In the genomic region with DNA sequence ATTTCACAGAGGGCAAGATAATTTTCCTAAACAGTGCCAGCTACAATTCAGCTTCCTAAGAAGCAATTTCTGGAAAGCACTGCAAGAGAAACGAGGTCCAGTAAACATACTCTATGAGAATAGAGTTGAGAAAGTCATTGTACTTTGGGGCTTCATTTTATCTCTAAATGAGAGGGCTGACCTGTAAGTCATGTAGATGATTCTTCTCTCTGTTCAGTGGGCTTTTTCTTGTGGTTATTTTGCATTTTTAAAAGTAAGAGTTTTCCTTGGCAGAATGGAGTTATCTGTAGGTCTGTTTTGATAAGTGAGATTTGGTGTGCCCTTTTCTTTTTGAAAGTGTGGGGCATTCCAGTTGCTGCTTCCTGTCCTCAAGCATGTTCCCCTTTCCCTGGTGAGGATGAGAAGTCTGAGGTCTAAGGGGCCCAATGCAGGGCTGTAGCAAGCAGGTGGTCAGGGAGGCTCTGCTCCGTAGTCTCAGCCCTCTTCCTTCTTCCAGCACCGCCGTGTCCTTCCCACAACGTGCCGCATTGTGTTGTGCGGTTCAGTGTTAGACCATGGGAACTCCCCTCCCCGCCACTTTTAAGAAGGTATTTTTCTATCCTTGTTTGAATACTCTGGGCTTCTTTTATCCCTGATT, we compare ENCODE assay signal across 11 cellular contexts.
DNase-seq lines count a peak whose midpoint lies in the region; ATAC-seq, FAIRE-seq and TF ChIP-seq lines count a peak whose summit lies in the region.
"Had no signal": no experiment of that assay in that cellular context is flagged by ENCODE, and none has a peak within 500 bp of the region (broad histone marks: within the 10 kb centered on the region; RNA-seq: fewer than 3 reads in every experiment).

No MANE protein-coding gene starts in this region.

- TF ChIP-seq POLR2A in GM12878 (IDR thresholded peaks at IDR 0.05; ENCODE audit: low read depth, low read length): no peak

- in situ Hi-C loops in GM12878 (cut with MboI): no loop called here

- H3K79me2 ChIP-seq in GM12878 (ENCODE audit: control insufficient read depth, insufficient read depth, low read length) (peaks cover 79% of the 10 kb centered on the region), osteoblast (ENCODE audit: insufficient read depth, low read length) (peaks cover 87% of the 10 kb centered on the region)

- SMC1A ChIA-PET in GM12878 (lab: Charles Lee; ENCODE audit: uncharacterized antibody, unreplicated experiment): interaction anchor here (0.6 to 7.7 kb wide), 5 partner anchors 15 to 44 kb away, joined by 3 to 99 read pairs (median 4); no protein-coding TSS in a partner anchor

- intact Hi-C loops in activated CD8-positive, alpha-beta T cell treated with anti-CD3 and anti-CD28 coated beads for 36 hours (cut with micrococcal nuclease): loop anchor here (10.0 kb wide), 1 partner anchor 137 kb away; no protein-coding TSS in a partner anchor
- intact Hi-C loops in GM12878 (cut with micrococcal nuclease; ENCODE audit: unreplicated experiment): loop anchor here (5.0 kb wide), 2 partner anchors 34 to 49 kb away; no protein-coding TSS in a partner anchor

- BruUV-seq in GM12878 (replicated peaks; lab: Mats Ljungman, UMichigan): no TSS peak

- peaks cover 55% of the 10 kb centered on the region for H3K4me1 Mint-ChIP-seq in activated CD8-positive, alpha-beta T cell treated with anti-CD3 and anti-CD28 coated beads for 36 hours (ENCODE audit: low read depth)
- peaks cover 53% of the 10 kb centered on the region for H3K4me1 Mint-ChIP-seq in activated CD8-positive, alpha-beta T cell treated with anti-CD3 and anti-CD28 coated beads, Interleukin-2, amount 10 ng/mL, durations not matched to agents 7 days and 5 days (ENCODE audit: low read depth)
- peaks cover 74% of the 10 kb centered on the region for H3K4me1 Mint-ChIP-seq in stimulated activated effector memory CD8-positive, alpha-beta T cell treated with anti-CD3 and anti-CD28 coated beads, Interleukin-12 subunit alpha, Interleukin-12 subunit beta, amount 100 ng/mL, for 72 hours

- TF ChIP-seq RAD21 in GM12878 (IDR thresholded peaks at IDR 0.05; ENCODE audit: insufficient read depth, low read depth, low read length): no peak

- ATAC-seq in activated CD8-positive, alpha-beta T cell treated with anti-CD3 and anti-CD28 coated beads for 36 hours: peak; percentile 40
- no peak for ATAC-seq in activated CD8-positive, alpha-beta T cell treated with anti-CD3 and anti-CD28 coated beads, Interleukin-2, amount 10 ng/mL, durations not matched to agents 7 days and 5 days
- peak; percentile 30 for ATAC-seq in HG03460 (IDR thresholded peaks at IDR 0.05; ENCODE audit: unreplicated experiment)
- ATAC-seq in GM12878: peak; percentile 62
- ATAC-seq in stimulated activated effector memory CD8-positive, alpha-beta T cell treated with anti-CD3 and anti-CD28 coated beads, Interleukin-12 subunit alpha, Interleukin-12 subunit beta, amount 100 ng/mL, for 72 hours: no peak
- ATAC-seq in GM21390 (IDR thresholded peaks at IDR 0.05; ENCODE audit: unreplicated experiment): no peak

- DNase-seq in activated CD8-positive, alpha-beta T cell treated with anti-CD3 and anti-CD28 coated beads for 36 hours: no peak
- no peak for DNase-seq in activated CD8-positive, alpha-beta T cell treated with anti-CD3 and anti-CD28 coated beads, Interleukin-2, amount 10 ng/mL, durations not matched to agents 7 days and 5 days
- no peak for DNase-seq in GM12878 (ENCODE audit: low read depth, low spot score)
- no peak for DNase-seq in stimulated activated effector memory CD8-positive, alpha-beta T cell treated with anti-CD3 and anti-CD28 coated beads, Interleukin-12 subunit alpha, Interleukin-12 subunit beta, amount 100 ng/mL, for 72 hours (ENCODE audit: low spot score in 2 of 2)
- DNase-seq in AG08396 (ENCODE audit: low spot score): no peak
- no peak for DNase-seq in osteoblast (ENCODE audit: insufficient read length, low spot score, missing footprints)
- DNase-seq: EL, left cardiac atrium, ovary had no signal

- FAIRE-seq in GM12878 (lab: Jason Lieb, UNC): no peak

- peak overlapping the region; percentile 44 for H3K9ac ChIP-seq in GM12878 (ENCODE audit: control insufficient read depth, insufficient read depth, low read length)

- WGBS in GM12878 (ENCODE audit: insufficient coverage, insufficient replicate concordance, low lambda C conversion rate, missing lambda C conversion rate): 3% methylated on average over 8 of the region's 8 CpGs

- peak overlapping the region; percentile 43 for H3K4me2 ChIP-seq in GM12878 (ENCODE audit: control insufficient read depth, insufficient read depth)
- no peak overlapping the region for H3K4me2 ChIP-seq in osteoblast (ENCODE audit: insufficient read depth, low read length)

- H3K27me3 ChIP-seq in GM12878 (replicated peaks in 1 of 2; ENCODE audit: control insufficient read depth in 2 of 2, insufficient read depth in 2 of 2, low read length in 1 of 2) (no peaks in the 10 kb centered on the region), osteoblast (ENCODE audit: insufficient read depth, low read length) (no peaks in the 10 kb centered on the region)
- H3K27me3 ChIP-seq: ovary had no signal

- H3K4me1 ChIP-seq in GM12878 (ENCODE audit: control insufficient read depth, insufficient read depth, low read length) (peaks cover 48% of the 10 kb centered on the region), osteoblast (ENCODE audit: insufficient read depth, low read length) (peaks cover 26% of the 10 kb centered on the region)

- H3K36me3 Mint-ChIP-seq in activated CD8-positive, alpha-beta T cell treated with anti-CD3 and anti-CD28 coated beads for 36 hours (ENCODE audit: low read depth): peaks cover 39% of the 10 kb centered on the region
- H3K36me3 Mint-ChIP-seq in activated CD8-positive, alpha-beta T cell treated with anti-CD3 and anti-CD28 coated beads, Interleukin-2, amount 10 ng/mL, durations not matched to agents 7 days and 5 days (ENCODE audit: low read depth): peaks cover 53% of the 10 kb centered on the region
- H3K36me3 Mint-ChIP-seq in stimulated activated effector memory CD8-positive, alpha-beta T cell treated with anti-CD3 and anti-CD28 coated beads, Interleukin-12 subunit alpha, Interleukin-12 subunit beta, amount 100 ng/mL, for 72 hours: peaks cover 20% of the 10 kb centered on the region

- peak overlapping the region; percentile 75 for H3K27ac Mint-ChIP-seq in activated CD8-positive, alpha-beta T cell treated with anti-CD3 and anti-CD28 coated beads for 36 hours
- H3K27ac Mint-ChIP-seq in activated CD8-positive, alpha-beta T cell treated with anti-CD3 and anti-CD28 coated beads, Interleukin-2, amount 10 ng/mL, durations not matched to agents 7 days and 5 days: no peak overlapping the region
- peak overlapping the region; percentile 30 for H3K27ac Mint-ChIP-seq in stimulated activated effector memory CD8-positive, alpha-beta T cell treated with anti-CD3 and anti-CD28 coated beads, Interleukin-12 subunit alpha, Interleukin-12 subunit beta, amount 100 ng/mL, for 72 hours

- CTCF ChIA-PET in activated CD8-positive, alpha-beta T cell treated with anti-CD3 and anti-CD28 coated beads for 36 hours (lab: Charles Lee): interaction anchor here (1.1 kb wide), 1 partner anchor 13 kb away, joined by 3 read pairs; no protein-coding TSS in a partner anchor
- CTCF ChIA-PET in activated CD8-positive, alpha-beta T cell treated with anti-CD3 and anti-CD28 coated beads, Interleukin-2, amount 10 ng/mL, durations not matched to agents 7 days and 5 days (lab: Charles Lee): interaction anchor here (0.9 to 3.0 kb wide), 4 partner anchors 14 to 134 kb away, joined by 3 to 11 read pairs (median 4); no protein-coding TSS in a partner anchor
- CTCF ChIA-PET in GM12878 (lab: Yijun Ruan, JAX): interaction anchor here (1.2 to 3.0 kb wide), 4 partner anchors 11 to 134 kb away, joined by 3 to 16 read pairs (median 10); no protein-coding TSS in a partner anchor

- H4K20me1 ChIP-seq in GM12878 (ENCODE audit: control insufficient read depth, insufficient read depth) (peaks cover 4% of the 10 kb centered on the region; the same call in 1 of the 2 replicates), osteoblast (ENCODE audit: insufficient read depth, low read length) (peaks cover 5% of the 10 kb centered on the region)

- peak overlapping the region; percentile 90 for H3K27ac ChIP-seq in GM12878 (ENCODE audit: control insufficient read depth, insufficient read depth)
- H3K27ac ChIP-seq in osteoblast (ENCODE audit: low read depth, low read length): no peak overlapping the region

- no peak for TF ChIP-seq CTCF in activated CD8-positive, alpha-beta T cell treated with anti-CD3 and anti-CD28 coated beads for 36 hours (IDR thresholded peaks at IDR 0.05)
- TF ChIP-seq CTCF in GM12878 (IDR thresholded peaks at IDR 0.05 in 2 of 3, conservative IDR thresholded peaks at IDR 0.05 in 1 of 3; ENCODE audit: control insufficient read depth in 2 of 3, extremely low read depth in 1 of 3, insufficient read depth in 1 of 3, low read depth in 3 of 3, low read length in 3 of 3): no peak
- TF ChIP-seq CTCF in osteoblast (IDR thresholded peaks at IDR 0.05; ENCODE audit: extremely low read depth, low read depth, low read length): no peak

- RAD21 ChIA-PET in GM12878 (lab: Charles Lee; ENCODE audit: unreplicated experiment): interaction anchor here (2.1 to 2.9 kb wide), 2 partner anchors 14 to 17 kb away, joined by 10 to 11 read pairs; no protein-coding TSS in a partner anchor

- peaks cover 5% of the 10 kb centered on the region for H3K9me3 Mint-ChIP-seq in activated CD8-positive, alpha-beta T cell treated with anti-CD3 and anti-CD28 coated beads for 36 hours
- H3K9me3 Mint-ChIP-seq in activated CD8-positive, alpha-beta T cell treated with anti-CD3 and anti-CD28 coated beads, Interleukin-2, amount 10 ng/mL, durations not matched to agents 7 days and 5 days (ENCODE audit: insufficient read depth): peaks cover 4% of the 10 kb centered on the region
- no peaks in the 10 kb centered on the region for H3K9me3 Mint-ChIP-seq in stimulated activated effector memory CD8-positive, alpha-beta T cell treated with anti-CD3 and anti-CD28 coated beads, Interleukin-12 subunit alpha, Interleukin-12 subunit beta, amount 100 ng/mL, for 72 hours

- H3K9me3 ChIP-seq in GM12878 (replicated peaks; ENCODE audit: control insufficient read depth, insufficient read depth, low read length) (peaks cover 4% of the 10 kb centered on the region; the same call in 1 of the 3 replicates), osteoblast (ENCODE audit: low read depth, low read length) (no peaks in the 10 kb centered on the region)
- H3K9me3 ChIP-seq: ovary had no signal

- H2AFZ ChIP-seq in GM12878 (ENCODE audit: control insufficient read depth, low read depth, low read length) (no peak overlapping the region), osteoblast (ENCODE audit: low read length) (no peak overlapping the region)

- TF ChIP-seq EP300 in GM12878 (IDR thresholded peaks at IDR 0.05; ENCODE audit: borderline replicate concordance in 1 of 2, control insufficient read depth in 1 of 2, low read depth in 2 of 2, low read length in 2 of 2): no peak

- H3K36me3 ChIP-seq in GM12878 (ENCODE audit: control insufficient read depth in 2 of 2, insufficient read depth in 2 of 2, low read length in 1 of 2) (peaks cover 11% of the 10 kb centered on the region in 2 experiments), osteoblast (ENCODE audit: insufficient read depth, low read length) (no peaks in the 10 kb centered on the region)
- H3K36me3 ChIP-seq: ovary had no signal

- no peaks in the 10 kb centered on the region for H3K27me3 Mint-ChIP-seq in activated CD8-positive, alpha-beta T cell treated with anti-CD3 and anti-CD28 coated beads for 36 hours
- no peaks in the 10 kb centered on the region for H3K27me3 Mint-ChIP-seq in activated CD8-positive, alpha-beta T cell treated with anti-CD3 and anti-CD28 coated beads, Interleukin-2, amount 10 ng/mL, durations not matched to agents 7 days and 5 days (ENCODE audit: low read depth)

- H3K4me3 ChIP-seq in GM12878: peak overlapping the region; percentile 39; the same call in 1 of the 2 replicates
- H3K4me3 ChIP-seq in osteoblast (ENCODE audit: insufficient read depth, low read length): no peak overlapping the region
- H3K4me3 ChIP-seq: ovary had no signal

- POLR2A ChIA-PET in activated CD8-positive, alpha-beta T cell treated with anti-CD3 and anti-CD28 coated beads for 36 hours (lab: Charles Lee): interaction anchor here (1.5 kb wide), 1 partner anchor 12 kb away, joined by 6 read pairs; no protein-coding TSS in a partner anchor
- POLR2A ChIA-PET in activated CD8-positive, alpha-beta T cell treated with anti-CD3 and anti-CD28 coated beads, Interleukin-2, amount 10 ng/mL, durations not matched to agents 7 days and 5 days (lab: Charles Lee): interaction anchor here (1.0 kb wide), 1 partner anchor 12 kb away, joined by 3 read pairs; no protein-coding TSS in a partner anchor
- POLR2A ChIA-PET in GM12878 (lab: Charles Lee): interaction anchor here (0.6 to 2.0 kb wide), 3 partner anchors 14 to 16 kb away, joined by 3 to 4 read pairs (median 3); no protein-coding TSS in a partner anchor

- H3K4me3 Mint-ChIP-seq in activated CD8-positive, alpha-beta T cell treated with anti-CD3 and anti-CD28 coated beads for 36 hours: no peak overlapping the region
- H3K4me3 Mint-ChIP-seq in activated CD8-positive, alpha-beta T cell treated with anti-CD3 and anti-CD28 coated beads, Interleukin-2, amount 10 ng/mL, durations not matched to agents 7 days and 5 days: no peak overlapping the region
- no peak overlapping the region for H3K4me3 Mint-ChIP-seq in stimulated activated effector memory CD8-positive, alpha-beta T cell treated with anti-CD3 and anti-CD28 coated beads, Interleukin-12 subunit alpha, Interleukin-12 subunit beta, amount 100 ng/mL, for 72 hours

Comparison
In these comparisons a context has a peak if more than half of its experiments do, and no peak if none do; other contexts are left out.
1. ATAC-seq: peak in activated CD8-positive, alpha-beta T cell treated with anti-CD3 and anti-CD28 coated beads for 36 hours (single experiment), HG03460 (single experiment) and GM12878 (single experiment); none in activated CD8-positive, alpha-beta T cell treated with anti-CD3 and anti-CD28 coated beads, Interleukin-2, amount 10 ng/mL, durations not matched to agents 7 days and 5 days (single experiment), stimulated activated effector memory CD8-positive, alpha-beta T cell treated with anti-CD3 and anti-CD28 coated beads, Interleukin-12 subunit alpha, Interleukin-12 subunit beta, amount 100 ng/mL, for 72 hours (single experiment) and GM21390 (single experiment).